Comparison of ENCODE assay signal across 8 cellular contexts in the genomic region with DNA sequence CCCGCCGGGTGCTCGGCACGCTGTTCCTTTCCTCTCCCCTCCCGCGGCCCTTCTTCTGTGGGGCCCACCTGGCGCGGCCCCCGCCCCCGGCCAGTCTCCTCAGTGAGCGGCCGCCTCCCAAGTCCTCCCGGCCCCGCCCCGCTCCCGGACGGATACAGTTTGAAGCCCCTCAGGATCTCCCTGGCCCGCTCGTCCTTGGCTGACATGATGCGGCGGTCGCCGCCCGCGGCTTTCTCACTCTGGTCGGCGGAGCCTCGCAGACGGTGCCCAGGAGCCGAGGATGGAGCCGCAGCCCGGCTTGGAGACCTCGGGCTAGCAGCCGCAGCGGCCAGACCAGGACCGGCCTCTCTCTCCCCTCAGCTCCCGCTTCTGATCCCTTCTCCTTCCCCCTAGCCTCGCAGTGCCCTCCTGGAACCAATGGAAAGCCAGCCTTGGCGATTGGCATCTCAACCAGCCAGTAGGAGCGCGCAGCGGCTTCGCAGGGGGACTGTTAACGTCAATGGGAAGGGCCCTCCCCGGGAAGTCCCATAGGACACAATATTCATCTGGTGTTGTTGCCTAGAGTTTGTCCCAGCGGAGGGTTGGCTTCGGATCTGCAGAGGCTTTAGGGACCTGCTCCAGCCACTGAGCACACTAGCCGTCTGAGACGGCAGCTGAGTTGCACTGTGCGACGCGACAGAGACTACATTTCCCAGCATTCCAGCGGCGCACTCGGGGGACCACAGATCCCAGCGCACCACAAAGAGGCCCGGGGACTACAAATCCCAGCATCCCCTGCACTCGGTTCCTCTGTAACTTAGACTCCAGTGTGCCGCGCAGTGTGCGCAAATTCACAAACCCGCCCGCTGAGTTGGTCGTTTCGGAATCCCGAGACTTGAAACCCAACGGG. TPM values are rescaled to one million over a fixed set of nuclear protein-coding genes. Genes with fewer than 3 reads are reported as not detected.
DNase-seq lines count a peak whose midpoint lies in the region; ATAC-seq and TF ChIP-seq lines count a peak whose summit lies in the region.

A gene (minus strand): TSS at position 374 of the 889 bp plus-strand sequence. CDS start 168 bp downstream, at position 206.

- DNase-seq in ELF-1 (ENCODE audit: low read depth, low spot score) = peak; percentile 99
- DNase-seq in H7 = peak; percentile 99
- peak; percentile 97 for DNase-seq in M059J (ENCODE audit: low read depth)
- peak; percentile 94 to 95 for DNase-seq in SHP77 (lab: John Stamatoyannopoulos, UW)
- DNase-seq in activated effector memory CD4-positive, alpha-beta T cell treated with Interleukin-2 at 50 U/mL for 16 hours = peak; percentile 97
- DNase-seq in fibroblast of peridontal ligament (ENCODE audit: extremely low read depth) = peak; percentile 99
- DNase-seq in natural killer cell = peak; percentile 98
- DNase-seq in stimulated activated naive CD4-positive, alpha-beta T cell treated with Interleukin-2 at 50 U/mL for 16 hours (lab: John Stamatoyannopoulos, UW) = peak; percentile 96

- H3K27me3 ChIP-seq in H7 (ENCODE audit: control insufficient read depth, insufficient read depth, low read length) = peaks cover 2% of the 10 kb centered on the region

- intact Hi-C loops in natural killer cell (cut with micrococcal nuclease) = loop anchor here (2.0 to 5.0 kb wide), 2 partner anchors 74 to 114 kb away; no protein-coding TSS in a partner anchor

- H3K4me3 Mint-ChIP-seq in natural killer cell = peak within 1 kb of the TSS; percentile 98

- H3K4me3 ChIP-seq in H7 (ENCODE audit: insufficient read depth, low read depth, low read length) = peak within 1 kb of the TSS; percentile 78

- ATAC-seq in natural killer cell = peak; percentile 90 to 96 (median 93)

- H3K4me1 Mint-ChIP-seq in natural killer cell = peaks cover 54 to 63% of the 10 kb centered on the region in 2 donors

- H3K9me3 Mint-ChIP-seq in natural killer cell = no peaks in the 10 kb centered on the region

- H3K36me3 Mint-ChIP-seq in natural killer cell = no peaks in the 10 kb centered on the region

- no peaks in the 10 kb centered on the region for H3K36me3 ChIP-seq in H7 (replicated peaks; ENCODE audit: control insufficient read depth, insufficient read depth, low read length)

- no peaks in the 10 kb centered on the region for H3K27me3 Mint-ChIP-seq in natural killer cell (ENCODE audit: low read depth in 2 of 2)

- TF ChIP-seq CTCF in natural killer cell (IDR thresholded peaks at IDR 0.05) = no peak

- H3K27ac Mint-ChIP-seq in natural killer cell = peak within 1 kb of the TSS; percentile 98

RNA-seq across cellular contexts. Expression of the gene that starts here (rescaled TPM):
- total RNA-seq in H7 (2014; rRNA removed; shearing (Covaris generic)) = 28.9 and 30.1 TPM in 2 replicates
- 61.5 and 67.0 TPM in 2 replicates for total RNA-seq in M059J (2014; rRNA removed; shearing (Covaris generic))
- 10 to 100 TPM; 21.6 to 29.2 (median 22.8) TPM for total RNA-seq in natural killer cell

Comparison
In these comparisons a context has a peak if more than half of its experiments do, and no peak if none do; other contexts are left out.
1. Peak in every context shown above with its lines: DNase-seq, ATAC-seq and H3K4me3 ChIP-seq.